15 cellular contexts compared by ENCODE assay signal in genomic region chr6:11779308-11780096, GRCh38. TPM values are rescaled to one million over a fixed set of nuclear protein-coding genes. Genes with fewer than 3 reads are reported as not detected.
DNase-seq lines count a peak whose midpoint lies in the region; ATAC-seq and TF ChIP-seq lines count a peak whose summit lies in the region.
"Had no signal": no experiment of that assay in that cellular context is flagged by ENCODE, and none has a peak within 500 bp of the region (broad histone marks: within the 10 kb centered on the region; RNA-seq: fewer than 3 reads in every experiment).

No MANE protein-coding gene starts in this region.

- no peaks in the 10 kb centered on the region for H4K20me1 ChIP-seq in Karpas-422 (ENCODE audit: insufficient read depth, low read depth, low read length)

- H3K27ac Mint-ChIP-seq in dendritic cell treated with granulocyte-macrophage colony-stimulating factor and Interleukin-4, amounts not matched to agents 40 ng/mL and 50 ng/mL, for 4 days, result peak overlapping the region; percentile 43
- peak overlapping the region; percentile 73 for H3K27ac Mint-ChIP-seq in mesothelial cell of epicardium
- H3K27ac Mint-ChIP-seq: activated CD8-positive, alpha-beta T cell treated with anti-CD3 and anti-CD28 coated beads for 36 hours had no signal

- no peak for TF ChIP-seq POLR2A in NB4 (IDR thresholded peaks at IDR 0.05; ENCODE audit: extremely low read depth, insufficient read length)

- DNase-seq in NB4 (ENCODE audit: low read depth), result peak; percentile 42
- DNase-seq in mesothelial cell of epicardium (ENCODE audit: low spot score in 2 of 2, unreplicated experiment in 2 of 2), result no peak
- peak; percentile 72 for DNase-seq in stromal cell of bone marrow (ENCODE audit: low read depth)
- no peak for DNase-seq in Karpas-422
- no peak for DNase-seq in stimulated activated CD8-positive, alpha-beta memory T cell treated with anti-CD3 and anti-CD28 coated beads, Interleukin-4, amount 100 ng/mL, for 48 hours
- no peak for DNase-seq in NCI-H1048 (lab: John Stamatoyannopoulos, UW)
- DNase-seq: activated CD8-positive, alpha-beta T cell treated with anti-CD3 and anti-CD28 coated beads for 36 hours; effector CD8-positive, alpha-beta T cell; foreskin keratinocyte; NCI-H1092 treated with DMSO at 0.1 percent for 48 hours; psoas muscle; SK-N-SH; stimulated activated CD4-positive, alpha-beta T cell treated with anti-CD3 and anti-CD28 coated beads, Interleukin-2, amount 100 ng/mL, for 24 hours had no signal

- H3K4me1 Mint-ChIP-seq in dendritic cell treated with granulocyte-macrophage colony-stimulating factor and Interleukin-4, amounts not matched to agents 40 ng/mL and 50 ng/mL, for 4 days (ENCODE audit: low read depth), result peaks cover 35% of the 10 kb centered on the region
- peaks cover 23% of the 10 kb centered on the region for H3K4me1 Mint-ChIP-seq in mesothelial cell of epicardium

- H3K9me3 Mint-ChIP-seq in dendritic cell treated with granulocyte-macrophage colony-stimulating factor and Interleukin-4, amounts not matched to agents 40 ng/mL and 50 ng/mL, for 4 days, result no peaks in the 10 kb centered on the region
- H3K9me3 Mint-ChIP-seq in mesothelial cell of epicardium, result no peaks in the 10 kb centered on the region

- H3K4me1 ChIP-seq in Karpas-422 (ENCODE audit: low read length), result peaks cover 8% of the 10 kb centered on the region
- H3K4me1 ChIP-seq: foreskin keratinocyte, psoas muscle had no signal

- H3K9ac ChIP-seq in Karpas-422 (ENCODE audit: low read length), result no peak overlapping the region
- H3K9ac ChIP-seq: SK-N-SH had no signal

- H3K36me3 ChIP-seq in Karpas-422 (ENCODE audit: insufficient read depth, low read length), result no peaks in the 10 kb centered on the region

- intact Hi-C loops in dendritic cell treated with granulocyte-macrophage colony-stimulating factor and Interleukin-4, amounts not matched to agents 40 ng/mL and 50 ng/mL, for 4 days (cut with micrococcal nuclease), result no loop called here

- H3K4me2 ChIP-seq in Karpas-422 (ENCODE audit: low read depth, low read length, poor library complexity, severe bottlenecking), result no peak overlapping the region
- H3K4me2 ChIP-seq: SK-N-SH had no signal

- no peaks in the 10 kb centered on the region for H3K79me2 ChIP-seq in Karpas-422 (ENCODE audit: low read length)

- H3K4me3 Mint-ChIP-seq in dendritic cell treated with granulocyte-macrophage colony-stimulating factor and Interleukin-4, amounts not matched to agents 40 ng/mL and 50 ng/mL, for 4 days, result no peak overlapping the region
- no peak overlapping the region for H3K4me3 Mint-ChIP-seq in mesothelial cell of epicardium
- H3K4me3 Mint-ChIP-seq: activated CD8-positive, alpha-beta T cell treated with anti-CD3 and anti-CD28 coated beads for 36 hours had no signal

- H3K36me3 Mint-ChIP-seq in dendritic cell treated with granulocyte-macrophage colony-stimulating factor and Interleukin-4, amounts not matched to agents 40 ng/mL and 50 ng/mL, for 4 days (ENCODE audit: low read depth), result no peaks in the 10 kb centered on the region
- no peaks in the 10 kb centered on the region for H3K36me3 Mint-ChIP-seq in mesothelial cell of epicardium

- H3K4me3 ChIP-seq in NB4 (ENCODE audit: low read depth, low read length) (no peak overlapping the region), Karpas-422 (ENCODE audit: low read length) (no peak overlapping the region)
- H3K4me3 ChIP-seq: psoas muscle had no signal

- no peak for ATAC-seq in GM21528 (IDR thresholded peaks at IDR 0.05; ENCODE audit: low FRiP score, unreplicated experiment)
- ATAC-seq: activated CD8-positive, alpha-beta T cell treated with anti-CD3 and anti-CD28 coated beads for 36 hours; foreskin keratinocyte; psoas muscle had no signal

- H3K27ac ChIP-seq in Karpas-422 (ENCODE audit: low read length), result no peak overlapping the region
- H3K27ac ChIP-seq: foreskin keratinocyte, psoas muscle had no signal

- H3K27me3 Mint-ChIP-seq in dendritic cell treated with granulocyte-macrophage colony-stimulating factor and Interleukin-4, amounts not matched to agents 40 ng/mL and 50 ng/mL, for 4 days, result no peaks in the 10 kb centered on the region
- H3K27me3 Mint-ChIP-seq in mesothelial cell of epicardium (ENCODE audit: low read depth), result no peaks in the 10 kb centered on the region
- H3K27me3 Mint-ChIP-seq: activated CD8-positive, alpha-beta T cell treated with anti-CD3 and anti-CD28 coated beads for 36 hours had no signal

- TF ChIP-seq CTCF in NB4 (IDR thresholded peaks at IDR 0.05; ENCODE audit: low read depth, low read length), result no peak
- no peak for TF ChIP-seq CTCF in mesothelial cell of epicardium (IDR thresholded peaks at IDR 0.05; ENCODE audit: unreplicated experiment)

- H3K9me2 ChIP-seq in Karpas-422 (replicated peaks; ENCODE audit: insufficient read depth, low read length), result no peaks in the 10 kb centered on the region
- H3K9me2 ChIP-seq: SK-N-SH had no signal

- H3K9me3 ChIP-seq in Karpas-422 (ENCODE audit: low read length), result no peaks in the 10 kb centered on the region
- H3K9me3 ChIP-seq: psoas muscle, SK-N-SH had no signal

- H3K27me3 ChIP-seq in Karpas-422 (ENCODE audit: low read length), result no peaks in the 10 kb centered on the region
- H3K27me3 ChIP-seq: foreskin keratinocyte had no signal

- no peak overlapping the region for H2AFZ ChIP-seq in Karpas-422 (ENCODE audit: low read length)

RNA-seq across cellular contexts. Expression of gene ADTRP, which starts 0.9 kb away (rescaled TPM):
- 3.4 to 4.0 TPM (median 3.8 TPM) in 3 replicates for total RNA-seq in mesothelial cell of epicardium
- total RNA-seq in Karpas-422 (2014; rRNA removed; shearing (Covaris generic); ENCODE audit: low replicate concordance), result not detected in 2 replicates
- total RNA-seq: psoas muscle had no signal

Comparison
In these comparisons a context has a peak if more than half of its experiments do, and no peak if none do; other contexts are left out.
1. DNase-seq: peak in NB4 (single experiment) and stromal cell of bone marrow (single experiment); none in mesothelial cell of epicardium (0 of 2), Karpas-422 (single experiment), stimulated activated CD8-positive, alpha-beta memory T cell treated with anti-CD3 and anti-CD28 coated beads, Interleukin-4, amount 100 ng/mL, for 48 hours (single experiment) and NCI-H1048 (single experiment).